ENCODE assay signal across 1 cellular context in the genomic region with DNA sequence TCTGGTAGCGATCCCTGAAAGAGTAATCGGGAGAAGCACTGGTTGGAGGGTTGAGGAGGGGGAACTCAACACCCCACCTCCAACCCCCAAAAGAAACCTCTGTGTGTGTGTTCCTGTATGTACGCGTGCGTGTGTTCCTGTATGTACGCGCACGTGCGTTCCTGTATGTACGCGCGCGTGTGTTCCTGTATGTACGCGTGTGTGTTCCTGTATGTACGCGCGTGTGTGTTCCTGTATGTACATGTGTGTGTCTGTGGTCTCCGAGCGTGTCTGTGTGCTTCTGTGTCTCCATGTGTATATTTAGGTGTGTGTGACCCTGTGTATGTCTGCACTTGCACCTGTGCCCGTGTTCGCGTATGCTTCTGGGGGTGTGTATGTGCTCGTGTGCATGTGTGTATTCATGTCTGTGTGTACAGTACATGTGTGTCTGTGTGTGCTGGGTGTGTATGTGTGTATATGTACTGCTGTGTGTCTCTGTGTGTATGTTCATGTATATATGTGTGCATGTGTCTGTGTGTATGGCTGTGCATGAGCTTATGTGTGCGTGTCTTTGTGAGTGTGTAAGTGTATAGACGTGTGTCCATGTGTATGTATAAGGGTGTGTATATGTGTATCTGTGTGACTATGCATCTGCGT.
TF ChIP-seq lines count a peak whose summit lies in the region.

No MANE protein-coding gene starts in this region.

TF ChIP-seq in H1, 55 proteins besides CTCF, POLR2A, EP300 and RAD21:
- no peak for TF ChIP-seq SUZ12 (IDR thresholded peaks at IDR 0.05; ENCODE audit: low read length)
- no peak for TF ChIP-seq TCF12 (IDR thresholded peaks at IDR 0.05; ENCODE audit: low read depth, low read length)
- no peak for TF ChIP-seq CBX8 (IDR thresholded peaks at IDR 0.05; ENCODE audit: borderline replicate concordance, low read depth, low read length)
- TF ChIP-seq, protein P1, sequence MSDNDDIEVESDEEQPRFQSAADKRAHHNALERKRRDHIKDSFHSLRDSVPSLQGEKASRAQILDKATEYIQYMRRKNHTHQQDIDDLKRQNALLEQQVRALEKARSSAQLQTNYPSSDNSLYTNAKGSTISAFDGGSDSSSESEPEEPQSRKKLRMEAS (IDR thresholded peaks at IDR 0.05), result no peak
